In genomic region chr2:38516122-38516521, GRCh38 we compare ENCODE assay signal across 17 cellular contexts.
DNase-seq lines count a peak whose midpoint lies in the region; ATAC-seq and TF ChIP-seq lines count a peak whose summit lies in the region.
"Had no signal": no experiment of that assay in that cellular context is flagged by ENCODE, and none has a peak within 500 bp of the region (broad histone marks: within the 10 kb centered on the region; RNA-seq: fewer than 3 reads in every experiment).

No MANE protein-coding gene starts in this region.

- H3K4me3 ChIP-seq in mammary epithelial cell (replicated peaks in 1 of 3; ENCODE audit: insufficient read depth in 1 of 3, low read depth in 2 of 3, low read length in 3 of 3) (peak overlapping the region in 1 of 3 experiments; percentile 45), lower lobe of right lung (no peak overlapping the region), gastrocnemius medialis (peak overlapping the region; percentile 6 to 49 (median 38)), uterus (peak overlapping the region; percentile 32 to 35)

- peaks cover 3 to 12% (median 5%) of the 10 kb centered on the region in 3 donors for H3K27me3 Mint-ChIP-seq in CD14-positive monocyte (ENCODE audit: low read depth in 3 of 3)

- H3K27me3 ChIP-seq in mammary epithelial cell (ENCODE audit: insufficient read depth, low read length) = no peaks in the 10 kb centered on the region
- H3K27me3 ChIP-seq in lower lobe of right lung (ENCODE audit: low read depth) = no peaks in the 10 kb centered on the region
- H3K27me3 ChIP-seq in gastrocnemius medialis = no peaks in the 10 kb centered on the region
- no peaks in the 10 kb centered on the region for H3K27me3 ChIP-seq in uterus

- H4K20me1 ChIP-seq in mammary epithelial cell (ENCODE audit: insufficient read depth, low read length) = no peaks in the 10 kb centered on the region

- no TSS peak for BruUV-seq in mammary epithelial cell (replicated peaks; lab: Mats Ljungman, UMichigan)

- H3K4me2 ChIP-seq in mammary epithelial cell (ENCODE audit: insufficient read depth, low read depth, low read length) = peak overlapping the region; percentile 89

- no peak for TF ChIP-seq POLR2A in gastrocnemius medialis (IDR thresholded peaks at IDR 0.05)
- no peak for TF ChIP-seq POLR2A in uterus (IDR thresholded peaks at IDR 0.05)

- TF ChIP-seq CTCF in mammary epithelial cell (conservative IDR thresholded peaks at IDR 0.05 in 1 of 2, IDR thresholded peaks at IDR 0.05 in 1 of 2; ENCODE audit: extremely low read depth in 1 of 2, insufficient read depth in 1 of 2, low read depth in 1 of 2, low read length in 2 of 2) (no peak), lower lobe of right lung (IDR thresholded peaks at IDR 0.05) (no peak), gastrocnemius medialis (IDR thresholded peaks at IDR 0.05 in 4 of 5, conservative IDR thresholded peaks at IDR 0.05 in 1 of 5) (no peak), uterus (IDR thresholded peaks at IDR 0.05) (no peak), CD14-positive monocyte (IDR thresholded peaks at IDR 0.05) (no peak)

- no peaks in the 10 kb centered on the region for H3K36me3 Mint-ChIP-seq in CD14-positive monocyte

- H3K9me3 ChIP-seq in mammary epithelial cell (replicated peaks; ENCODE audit: insufficient read depth, low read length) (no peaks in the 10 kb centered on the region), lower lobe of right lung (no peaks in the 10 kb centered on the region), gastrocnemius medialis (no peaks in the 10 kb centered on the region), uterus (no peaks in the 10 kb centered on the region)

- no peak overlapping the region for H3K27ac Mint-ChIP-seq in CD14-positive monocyte
- H3K27ac Mint-ChIP-seq: activated B cell treated with CpG ODN at 0.5 μM for 24 hours had no signal

- H3K79me2 ChIP-seq in mammary epithelial cell (ENCODE audit: insufficient read depth, low read length) = no peaks in the 10 kb centered on the region

- intact Hi-C loops in mammary epithelial cell (cut with micrococcal nuclease) = no loop called here
- intact Hi-C loops in lower lobe of right lung (cut with DNase I) = no loop called here
- intact Hi-C loops in gastrocnemius medialis (cut with DNase I; ENCODE audit: low total_unique reads) = no loop called here
- intact Hi-C loops in uterus (cut with DNase I; ENCODE audit: low total_unique reads) = no loop called here
- intact Hi-C loops in CD14-positive monocyte (cut with micrococcal nuclease) = no loop called here

- H3K4me1 ChIP-seq in mammary epithelial cell (ENCODE audit: insufficient read depth, low read length) (peaks cover 14% of the 10 kb centered on the region), lower lobe of right lung (no peaks in the 10 kb centered on the region), gastrocnemius medialis (peaks cover 12 to 32% of the 10 kb centered on the region in 2 donors), uterus (no peaks in the 10 kb centered on the region)

- WGBS in mammary epithelial cell (ENCODE audit: low coverage, missing lambda C conversion rate) = 69% methylated on average over 3 of the region's 3 CpGs

- peaks cover 0 to 1% (median 0%) of the 10 kb centered on the region in 7 donors for H3K9me3 Mint-ChIP-seq in CD14-positive monocyte
- H3K9me3 Mint-ChIP-seq: activated B cell treated with CpG ODN at 0.5 μM for 24 hours, neural crest cell had no signal

- ATAC-seq in lower lobe of right lung = no peak
- no peak for ATAC-seq in gastrocnemius medialis
- ATAC-seq in HG03159 (IDR thresholded peaks at IDR 0.05; ENCODE audit: unreplicated experiment) = no peak
- ATAC-seq: left lobe of liver had no signal

- DNase-seq in mammary epithelial cell (no peak), lower lobe of right lung (no peak), gastrocnemius medialis (no peak), uterus (no peak), CD14-positive monocyte (ENCODE audit: low spot score) (no peak), DMS153 treated with DMSO at 0.1 percent for 48 hours (lab: John Stamatoyannopoulos, UW; ENCODE audit: unreplicated experiment) (no peak)
- DNase-seq: activated B cell treated with CpG ODN at 0.5 μM for 24 hours; activated CD4-positive, alpha-beta T cell treated with anti-CD3 and anti-CD28 coated beads, Interleukin-2, amount 50 U/mL, for 48 hours; activated CD8-positive, alpha-beta memory T cell treated with anti-CD3 and anti-CD28 coated beads, Interleukin-2, amount 50 U/mL, for 4 hours; activated naive CD4-positive, alpha-beta T cell treated with anti-CD3 and anti-CD28 coated beads, Interleukin-2, amount 50 U/mL, for 16 hours; central memory CD4-positive, alpha-beta T cell; NCI-H1092 treated with DMSO at 0.1 percent for 48 hours; NCI-H2029; SW 1271 had no signal

- peak overlapping the region; percentile 96 for H2AFZ ChIP-seq in mammary epithelial cell (ENCODE audit: low read depth, low read length)

- CTCF ChIA-PET in mammary epithelial cell (lab: Charles Lee; ENCODE audit: low non-redundant PET) = no interaction called here

- dilution Hi-C loops in mammary epithelial cell (cut with HindIII; ENCODE audit: low sequenced_read_pairs) = no loop called here

- H3K4me3 Mint-ChIP-seq in CD14-positive monocyte = no peak overlapping the region
- H3K4me3 Mint-ChIP-seq: activated B cell treated with CpG ODN at 0.5 μM for 24 hours, neural crest cell had no signal

- H3K36me3 ChIP-seq in mammary epithelial cell (ENCODE audit: insufficient read depth, low read length) = no peaks in the 10 kb centered on the region
- no peaks in the 10 kb centered on the region for H3K36me3 ChIP-seq in lower lobe of right lung
- no peaks in the 10 kb centered on the region for H3K36me3 ChIP-seq in gastrocnemius medialis
- H3K36me3 ChIP-seq in uterus = no peaks in the 10 kb centered on the region

- H3K9ac ChIP-seq in mammary epithelial cell (ENCODE audit: insufficient read depth, low read length) = peak overlapping the region; percentile 80

- peaks cover 3% of the 10 kb centered on the region for H3K4me1 Mint-ChIP-seq in CD14-positive monocyte
- H3K4me1 Mint-ChIP-seq: activated B cell treated with CpG ODN at 0.5 μM for 24 hours had no signal

- H3K27ac ChIP-seq in mammary epithelial cell (ENCODE audit: insufficient read depth, low read depth, low read length) (peak overlapping the region; percentile 93), lower lobe of right lung (peak overlapping the region; percentile 77), gastrocnemius medialis (peak overlapping the region; percentile 86 to 93 (median 89)), uterus (peak overlapping the region; percentile 87 to 88)

- in situ Hi-C loops in mammary epithelial cell (cut with MboI; ENCODE audit: low sequenced_read_pairs in 2 of 2) = no loop called here
- in situ Hi-C loops in gastrocnemius medialis (cut with MboI; ENCODE audit: low sequenced_read_pairs in 4 of 4) = no loop called here
